In genomic region chr21:45898781-45899180, GRCh38 we compare ENCODE assay signal across 1 cellular context.
TF ChIP-seq lines count a peak whose summit lies in the region.

No MANE protein-coding gene starts in this region.

TF ChIP-seq in HepG2, 621 proteins besides CTCF, POLR2A, EP300 and RAD21 (continued from another document):
- TF ChIP-seq ZNF672 (CRISPR knock-in tag; IDR thresholded peaks at IDR 0.05) (no peak), ZNF343 (CRISPR knock-in tag; IDR thresholded peaks at IDR 0.05) (no peak), ATRX (CRISPR knock-in tag; IDR thresholded peaks at IDR 0.05; ENCODE audit: borderline replicate concordance) (no peak), FOSL2 (CRISPR knock-in tag; IDR thresholded peaks at IDR 0.05) (no peak), TRIM24 (CRISPR knock-in tag; IDR thresholded peaks at IDR 0.05) (no peak), KLF16 (CRISPR knock-in tag; IDR thresholded peaks at IDR 0.05) (no peak), RBFOX2 (IDR thresholded peaks at IDR 0.05; ENCODE audit: low read depth, low read length) (no peak), ZNF251 (CRISPR knock-in tag; IDR thresholded peaks at IDR 0.05) (no peak), ZSCAN29 (CRISPR knock-in tag; conservative IDR thresholded peaks at IDR 0.05) (no peak)
- TF ChIP-seq, protein P1, sequence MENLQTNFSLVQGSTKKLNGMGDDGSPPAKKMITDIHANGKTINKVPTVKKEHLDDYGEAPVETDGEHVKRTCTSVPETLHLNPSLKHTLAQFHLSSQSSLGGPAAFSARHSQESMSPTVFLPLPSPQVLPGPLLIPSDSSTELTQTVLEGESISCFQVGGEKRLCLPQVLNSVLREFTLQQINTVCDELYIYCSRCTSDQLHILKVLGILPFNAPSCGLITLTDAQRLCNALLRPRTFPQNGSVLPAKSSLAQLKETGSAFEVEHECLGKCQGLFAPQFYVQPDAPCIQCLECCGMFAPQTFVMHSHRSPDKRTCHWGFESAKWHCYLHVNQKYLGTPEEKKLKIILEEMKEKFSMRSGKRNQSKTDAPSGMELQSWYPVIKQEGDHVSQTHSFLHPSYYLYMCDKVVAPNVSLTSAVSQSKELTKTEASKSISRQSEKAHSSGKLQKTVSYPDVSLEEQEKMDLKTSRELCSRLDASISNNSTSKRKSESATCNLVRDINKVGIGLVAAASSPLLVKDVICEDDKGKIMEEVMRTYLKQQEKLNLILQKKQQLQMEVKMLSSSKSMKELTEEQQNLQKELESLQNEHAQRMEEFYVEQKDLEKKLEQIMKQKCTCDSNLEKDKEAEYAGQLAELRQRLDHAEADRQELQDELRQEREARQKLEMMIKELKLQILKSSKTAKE (CRISPR knock-in tag; IDR thresholded peaks at IDR 0.05; ENCODE audit: borderline replicate concordance), result no peak
